8 cellular contexts compared by ENCODE assay signal in the genomic region with DNA sequence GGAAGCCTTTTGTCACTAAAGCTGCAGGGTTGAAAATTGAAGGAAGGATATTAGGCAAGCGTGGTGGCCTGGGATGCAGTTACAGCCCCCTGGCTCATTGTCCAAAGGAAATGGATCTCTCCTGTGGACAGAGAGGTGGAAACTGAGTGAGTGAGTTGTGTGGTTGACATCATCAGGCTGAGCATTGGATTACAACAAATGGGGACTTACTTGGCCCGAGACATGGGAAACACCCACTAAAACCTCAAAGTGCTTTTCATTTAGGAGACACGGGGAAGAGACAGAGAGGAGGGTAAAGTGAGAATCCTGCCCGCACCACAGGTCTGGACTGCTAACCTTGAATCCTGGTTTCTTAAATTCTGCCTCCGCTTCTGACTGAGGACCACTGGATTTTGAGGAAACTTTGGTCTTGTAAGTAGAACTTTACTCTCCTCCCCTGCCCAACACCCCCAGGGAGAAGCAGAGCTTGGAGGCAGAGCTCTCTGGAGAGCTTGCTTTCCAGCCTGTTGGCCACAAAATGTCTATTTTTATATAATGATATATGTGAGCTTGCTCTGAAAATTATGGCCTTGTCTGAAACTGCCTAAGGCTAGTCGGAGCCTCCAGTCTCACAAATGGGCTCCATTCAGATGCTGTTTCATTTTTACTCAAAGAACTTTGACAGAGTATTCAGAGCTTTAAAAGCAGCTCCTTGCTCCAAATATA. TPM values are rescaled to one million over a fixed set of nuclear protein-coding genes. Genes with fewer than 3 reads are reported as not detected.
DNase-seq lines count a peak whose midpoint lies in the region; ATAC-seq and TF ChIP-seq lines count a peak whose summit lies in the region.

A gene (plus strand): TSS at position 259 of the 705 bp plus-strand sequence. CDS start 31,978 bp downstream, outside the sequence.

- peaks cover 2% of the 10 kb centered on the region for H3K27me3 Mint-ChIP-seq in activated CD8-positive, alpha-beta memory T cell treated with anti-CD3 and anti-CD28 coated beads, Interleukin-2, amount 10 ng/mL, durations not matched to agents 7 days and 5 days

- H3K27me3 ChIP-seq in SK-N-SH (ENCODE audit: insufficient read depth): no peaks in the 10 kb centered on the region

- ATAC-seq in GM21367 (IDR thresholded peaks at IDR 0.05; ENCODE audit: unreplicated experiment): no peak
- no peak for ATAC-seq in activated CD8-positive, alpha-beta memory T cell treated with anti-CD3 and anti-CD28 coated beads, Interleukin-2, amount 10 ng/mL, durations not matched to agents 7 days and 5 days

- H3K9me3 Mint-ChIP-seq in activated CD8-positive, alpha-beta memory T cell treated with anti-CD3 and anti-CD28 coated beads, Interleukin-2, amount 10 ng/mL, durations not matched to agents 7 days and 5 days (ENCODE audit: low read depth): no peaks in the 10 kb centered on the region

- H3K4me3 Mint-ChIP-seq in activated CD8-positive, alpha-beta memory T cell treated with anti-CD3 and anti-CD28 coated beads, Interleukin-2, amount 10 ng/mL, durations not matched to agents 7 days and 5 days: no peak within 1 kb of the TSS

- H3K4me1 Mint-ChIP-seq in activated CD8-positive, alpha-beta memory T cell treated with anti-CD3 and anti-CD28 coated beads, Interleukin-2, amount 10 ng/mL, durations not matched to agents 7 days and 5 days: peaks cover 16% of the 10 kb centered on the region

- H2AFZ ChIP-seq in SK-N-SH (ENCODE audit: low read depth): peak within 1 kb of the TSS; percentile 31; the same call in 1 of the 2 replicates

- CTCF ChIA-PET in SK-N-SH (lab: Yijun Ruan, JAX): interaction anchor here (1.0 kb wide), 1 partner anchor 28 kb away, joined by 4 read pairs; no protein-coding TSS in a partner anchor
- CTCF ChIA-PET in activated CD8-positive, alpha-beta memory T cell treated with anti-CD3 and anti-CD28 coated beads, Interleukin-2, amount 10 ng/mL, durations not matched to agents 7 days and 5 days (lab: Charles Lee): interaction anchor here (0.7 to 1.2 kb wide), 2 partner anchors 8 to 22 kb away, joined by 3 read pairs; no protein-coding TSS in a partner anchor

- H3K9me3 ChIP-seq in SK-N-SH: no peaks in the 10 kb centered on the region

- no peak for TF ChIP-seq RAD21 in SK-N-SH (IDR thresholded peaks at IDR 0.05; ENCODE audit: low read length)

- H3K4me1 ChIP-seq in SK-N-SH (ENCODE audit: control insufficient read depth in 1 of 2, insufficient read depth in 2 of 2, low read depth in 1 of 2, low read length in 1 of 2): peaks cover 27 to 28% of the 10 kb centered on the region in 2 experiments; a peak in 3 of 4 replicates

- intact Hi-C loops in posterior vena cava (cut with DNase I): no loop called here

- 70% methylated on average over 5 of the region's 6 CpGs for WGBS in SK-N-SH (ENCODE audit: low lambda C conversion rate)

- H3K36me3 ChIP-seq in SK-N-SH (replicated peaks in 1 of 2; ENCODE audit: control insufficient read depth in 1 of 2, insufficient read depth in 2 of 2, low read length in 1 of 2): no peaks in the 10 kb centered on the region

- H3K9ac ChIP-seq in SK-N-SH: peak within 1 kb of the TSS; percentile 47; the same call in 1 of the 2 replicates

- no peak within 1 kb of the TSS for H3K27ac Mint-ChIP-seq in activated CD8-positive, alpha-beta memory T cell treated with anti-CD3 and anti-CD28 coated beads, Interleukin-2, amount 10 ng/mL, durations not matched to agents 7 days and 5 days

- H3K79me2 ChIP-seq in SK-N-SH (ENCODE audit: insufficient read depth): peaks cover 25% of the 10 kb centered on the region; the same call in 1 of the 2 replicates

- peak; percentile 38 for DNase-seq in GF-D8 (lab: John Stamatoyannopoulos, UW)
- no peak for DNase-seq in SK-N-SH
- DNase-seq in foreskin fibroblast: peak; percentile 81 to 82
- DNase-seq in posterior vena cava (ENCODE audit: low spot score): no peak
- no peak for DNase-seq in NCI-H1930 (lab: John Stamatoyannopoulos, UW)
- no peak for DNase-seq in pons (ENCODE audit: low spot score)
- DNase-seq in activated CD8-positive, alpha-beta memory T cell treated with anti-CD3 and anti-CD28 coated beads, Interleukin-2, amount 10 ng/mL, durations not matched to agents 7 days and 5 days: no peak

- TF ChIP-seq EP300 in SK-N-SH (IDR thresholded peaks at IDR 0.05; ENCODE audit: borderline replicate concordance in 1 of 2, low read depth in 1 of 2, low read length in 1 of 2): no peak

- H4K20me1 ChIP-seq in SK-N-SH (ENCODE audit: insufficient read depth): no peaks in the 10 kb centered on the region

- H3K9me2 ChIP-seq in SK-N-SH: no peaks in the 10 kb centered on the region

- peak within 1 kb of the TSS; percentile 59 for H3K4me2 ChIP-seq in SK-N-SH

- no peak for TF ChIP-seq CTCF in SK-N-SH (IDR thresholded peaks at IDR 0.05)
- TF ChIP-seq CTCF in foreskin fibroblast (IDR thresholded peaks at IDR 0.05; ENCODE audit: low read depth, low read length): no peak

- POLR2A ChIA-PET in SK-N-SH (lab: Yijun Ruan, JAX): no interaction called here

- H3F3A ChIP-seq in SK-N-SH (replicated peaks; ENCODE audit: insufficient read depth): peaks cover 6% of the 10 kb centered on the region

- H3K27ac ChIP-seq in SK-N-SH (ENCODE audit: low read depth in 2 of 2, low read length in 1 of 2): peak within 1 kb of the TSS; percentile 36 to 63

- peak within 1 kb of the TSS; percentile 7 to 18; a peak in 2 of 4 replicates for H3K4me3 ChIP-seq in SK-N-SH (ENCODE audit: low read depth in 2 of 2, low read length in 1 of 2)
- peak within 1 kb of the TSS; percentile 47 to 73 for H3K4me3 ChIP-seq in foreskin fibroblast (ENCODE audit: low read depth in 1 of 2, low read length in 2 of 2)

- no peaks in the 10 kb centered on the region for H3K36me3 Mint-ChIP-seq in activated CD8-positive, alpha-beta memory T cell treated with anti-CD3 and anti-CD28 coated beads, Interleukin-2, amount 10 ng/mL, durations not matched to agents 7 days and 5 days

TF ChIP-seq in SK-N-SH, 30 proteins besides CTCF, POLR2A, EP300 and RAD21:
- TF ChIP-seq, protein P1, sequence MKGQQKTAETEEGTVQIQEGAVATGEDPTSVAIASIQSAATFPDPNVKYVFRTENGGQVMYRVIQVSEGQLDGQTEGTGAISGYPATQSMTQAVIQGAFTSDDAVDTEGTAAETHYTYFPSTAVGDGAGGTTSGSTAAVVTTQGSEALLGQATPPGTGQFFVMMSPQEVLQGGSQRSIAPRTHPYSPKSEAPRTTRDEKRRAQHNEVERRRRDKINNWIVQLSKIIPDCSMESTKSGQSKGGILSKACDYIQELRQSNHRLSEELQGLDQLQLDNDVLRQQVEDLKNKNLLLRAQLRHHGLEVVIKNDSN (IDR thresholded peaks at IDR 0.05; ENCODE audit: borderline replicate concordance, low read depth): no peak
- TF ChIP-seq FOSL2 (IDR thresholded peaks at IDR 0.05; ENCODE audit: borderline replicate concordance, low read depth) (no peak), GABPA (IDR thresholded peaks at IDR 0.05; ENCODE audit: low read depth) (no peak)
- TF ChIP-seq, protein P2, sequence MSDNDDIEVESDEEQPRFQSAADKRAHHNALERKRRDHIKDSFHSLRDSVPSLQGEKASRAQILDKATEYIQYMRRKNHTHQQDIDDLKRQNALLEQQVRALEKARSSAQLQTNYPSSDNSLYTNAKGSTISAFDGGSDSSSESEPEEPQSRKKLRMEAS (IDR thresholded peaks at IDR 0.05; ENCODE audit: low read depth): no peak

RNA-seq across cellular contexts. Expression of the gene that starts here (rescaled TPM):
- polyA plus RNA-seq in SK-N-SH (2012; rRNA removed): 63.9 and 92.9 TPM in 2 replicates
- polyA plus RNA-seq in SK-N-SH (2012; cell fraction: cytosol; rRNA removed): 67.5 and 78.6 TPM in 2 replicates
- 29.9 and 37.7 TPM in 2 replicates for polyA plus RNA-seq in SK-N-SH (2012; cell fraction: nucleus; rRNA removed)
- 100 to 1,000 TPM; 125 to 246 TPM for total RNA-seq in posterior vena cava
- 1 to 10 TPM; 1.1 to 1.6 TPM for total RNA-seq in activated CD8-positive, alpha-beta memory T cell treated with anti-CD3 and anti-CD28 coated beads, Interleukin-2, amount 10 ng/mL, durations not matched to agents 7 days and 5 days

Comparison
In these comparisons a context has a peak if more than half of its experiments do, and no peak if none do; other contexts are left out.
1. RNA of the gene that starts here (total RNA-seq): 125 to 246 TPM in posterior vena cava; 1.1 to 1.6 TPM in activated CD8-positive, alpha-beta memory T cell treated with anti-CD3 and anti-CD28 coated beads, Interleukin-2, amount 10 ng/mL, durations not matched to agents 7 days and 5 days; every median in the first group is over 10 times any median in the second.
2. DNase-seq: peak in GF-D8 (single experiment) and foreskin fibroblast (2 of 2); none in SK-N-SH (single experiment), posterior vena cava (single experiment), NCI-H1930 (0 of 2), pons (single experiment) and activated CD8-positive, alpha-beta memory T cell treated with anti-CD3 and anti-CD28 coated beads, Interleukin-2, amount 10 ng/mL, durations not matched to agents 7 days and 5 days (single experiment).